In the genomic region with DNA sequence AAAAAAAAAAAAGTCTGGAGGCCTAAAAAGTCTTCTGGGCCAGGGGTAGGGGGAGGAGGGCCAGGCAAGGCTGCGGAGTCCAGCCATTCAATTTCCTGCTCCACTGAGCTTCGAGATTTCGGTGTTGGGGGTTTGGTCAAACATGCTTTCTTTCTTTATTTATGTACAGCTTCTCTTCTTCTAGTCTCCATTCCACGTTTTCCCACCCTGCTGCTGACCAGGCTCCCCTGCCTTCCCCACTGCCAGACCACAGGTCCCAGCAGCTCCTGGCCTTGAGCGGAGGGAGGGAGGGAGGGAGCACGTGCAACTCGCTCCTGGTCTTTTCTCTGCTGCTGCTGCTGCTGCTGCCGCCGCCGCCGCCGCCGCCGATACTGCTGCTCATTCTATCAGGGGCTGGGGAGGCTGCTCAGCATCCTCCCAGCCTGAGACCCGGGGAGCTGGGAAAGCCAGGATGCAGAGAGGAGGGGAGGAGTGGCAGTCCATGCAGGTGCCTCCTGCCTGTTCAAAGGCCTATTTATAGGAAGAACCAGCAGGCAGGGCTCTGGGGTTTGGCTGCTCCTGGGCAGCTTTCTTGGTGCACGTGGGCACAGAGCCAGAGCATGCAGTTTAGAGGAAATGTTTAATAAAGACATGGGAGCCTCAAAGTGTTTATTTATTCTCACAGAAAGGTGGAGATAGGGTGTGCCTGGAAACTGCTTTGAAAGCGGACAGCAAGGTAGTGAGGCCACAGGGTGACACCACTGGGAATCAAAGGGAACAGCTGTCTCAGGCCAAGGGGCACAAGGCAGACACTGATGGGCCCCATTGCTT, we compare ENCODE assay signal across 8 cellular contexts. TPM values are rescaled to one million over a fixed set of nuclear protein-coding genes. Genes with fewer than 3 reads are reported as not detected.
DNase-seq lines count a peak whose midpoint lies in the region; ATAC-seq, FAIRE-seq and TF ChIP-seq lines count a peak whose summit lies in the region.

No MANE protein-coding gene starts in this region.

- peaks cover 0 to 52% (median 24%) of the 10 kb centered on the region in 6 donors for H3K4me1 ChIP-seq in spleen

- intact Hi-C loops in spleen (cut with DNase I; ENCODE audit: low total_unique reads), result no loop called here

- no peak overlapping the region for H3K27ac ChIP-seq in spleen

- no peak for ATAC-seq in GM18505 (IDR thresholded peaks at IDR 0.05; ENCODE audit: unreplicated experiment)

- H3K9me3 ChIP-seq in spleen, result no peaks in the 10 kb centered on the region

- no peak for TF ChIP-seq POLR2A in GM18505 (IDR thresholded peaks at IDR 0.05; ENCODE audit: borderline replicate concordance, extremely low read depth, insufficient read depth, insufficient read length)
- TF ChIP-seq POLR2A in spleen (IDR thresholded peaks at IDR 0.05), result no peak

- H3K36me3 ChIP-seq in spleen, result no peaks in the 10 kb centered on the region

- 7 to 10% (median 9%) methylated on average over 17 of the region's 17 CpGs for WGBS in spleen, 5 donors

- in situ Hi-C loops in ACHN (cut with HindIII; ENCODE audit: low pct_ligation_motif_present, low pct_unique_long_range_greater_than_20kb, low sequenced_read_pairs), result no loop called here

- DNase-seq in ACHN (peak; percentile 16), NCI-H1105 treated with DMSO at 0.1 percent for 48 hours (lab: John Stamatoyannopoulos, UW) (peak; percentile 71), choroid plexus epithelial cell (ENCODE audit: low read depth) (peak; percentile 71), mesenteric fat pad (ENCODE audit: low spot score) (peak; percentile 86), spleen (no peak), RCC 7860 (ENCODE audit: low spot score) (no peak), OCI-M2 (lab: John Stamatoyannopoulos, UW; ENCODE audit: unreplicated experiment) (no peak)

- no peak for FAIRE-seq in RCC 7860 (lab: Jason Lieb, UNC)

- peaks cover 3 to 61% (median 18%) of the 10 kb centered on the region in 7 donors for H3K27me3 ChIP-seq in spleen (replicated peaks in 1 of 7)

- H3K4me3 ChIP-seq in choroid plexus epithelial cell (ENCODE audit: low read depth, low read length), result peak overlapping the region; percentile 40
- peak overlapping the region in 2 of 8 donors; percentile 9 to 35 for H3K4me3 ChIP-seq in spleen

- TF ChIP-seq CTCF in choroid plexus epithelial cell (conservative IDR thresholded peaks at IDR 0.05; ENCODE audit: low read depth, low read length), result no peak
- no peak for TF ChIP-seq CTCF in spleen (IDR thresholded peaks at IDR 0.05 in 8 of 11, conservative IDR thresholded peaks at IDR 0.05 in 3 of 11)

RNA-seq across cellular contexts. Expression of a gene that starts 23.4 kb away (rescaled TPM):
- 28.8 TPM for total RNA-seq in mesenteric fat pad
- total RNA-seq in spleen, result 10 to 100 TPM in 6 of 7 donors, 1 to 10 TPM in 1; 9.1 to 18.5 (median 12.5) TPM
- polyA plus RNA-seq in spleen, result 1 to 10 TPM in 1 of 3 donors, under 1 TPM in 2; 0.47 to 1.5 (median 0.52) TPM

Comparison
In these comparisons a context has a peak if more than half of its experiments do, and no peak if none do; other contexts are left out.
1. DNase-seq: peak in ACHN (single experiment), NCI-H1105 treated with DMSO at 0.1 percent for 48 hours (single experiment), choroid plexus epithelial cell (single experiment) and mesenteric fat pad (single experiment); none in spleen (single experiment), RCC 7860 (single experiment) and OCI-M2 (single experiment).